1 cellular context compared by ENCODE assay signal in genomic region chr18:2302628-2303516, GRCh38.
TF ChIP-seq lines count a peak whose summit lies in the region.

No MANE protein-coding gene starts in this region.

TF ChIP-seq in K562, 482 proteins besides CTCF, POLR2A, EP300 and RAD21 (continued from another document and continues in another):
- TF ChIP-seq SAFB (IDR thresholded peaks at IDR 0.05; ENCODE audit: borderline replicate concordance, low read depth, low read length) (no peak), ZNF124 (CRISPR knock-in tag; IDR thresholded peaks at IDR 0.05) (no peak), RBM17 (IDR thresholded peaks at IDR 0.05; ENCODE audit: borderline replicate concordance, low read depth, low read length) (no peak), ZNF561 (CRISPR knock-in tag; conservative IDR thresholded peaks at IDR 0.05) (no peak), ZFP30 (CRISPR knock-in tag; IDR thresholded peaks at IDR 0.05; ENCODE audit: borderline replicate concordance) (no peak), ZFP36 (IDR thresholded peaks at IDR 0.05; ENCODE audit: low read depth, low read length, partially characterized antibody) (no peak), ZBTB1 (CRISPR knock-in tag; IDR thresholded peaks at IDR 0.05; ENCODE audit: borderline replicate concordance, low read depth) (no peak), KDM4B (IDR thresholded peaks at IDR 0.05; ENCODE audit: borderline replicate concordance in 2 of 2, low read depth in 1 of 2) (no peak), SRF (CRISPR knock-in tag; IDR thresholded peaks at IDR 0.05) (no peak), KDM1A (IDR thresholded peaks at IDR 0.05) (peak in 1 of 2 experiments; percentile 56; a peak in 1 of 4 replicates), STAT5A (IDR thresholded peaks at IDR 0.05; ENCODE audit: borderline replicate concordance, low read length) (peak; percentile 57; the same call in 1 of the 2 replicates), PRMT5 (CRISPR knock-in tag; IDR thresholded peaks at IDR 0.05) (no peak), BRD9 (IDR thresholded peaks at IDR 0.05; ENCODE audit: low read depth, partially characterized antibody) (peak; percentile 43), ARID3A (IDR thresholded peaks at IDR 0.05; ENCODE audit: borderline replicate concordance, low read depth, low read length) (peak; percentile 13; the same call in 1 of the 2 replicates), TCF3 (CRISPR knock-in tag; IDR thresholded peaks at IDR 0.05) (peak; percentile 77), CBX2 (IDR thresholded peaks at IDR 0.05; ENCODE audit: insufficient read depth, low read length, poor library complexity, severe bottlenecking) (no peak), ATF7 (IDR thresholded peaks at IDR 0.05) (peak; percentile 81), SRSF9 (IDR thresholded peaks at IDR 0.05; ENCODE audit: borderline replicate concordance, low read depth, low read length) (no peak), FOXA3 (CRISPR knock-in tag; conservative IDR thresholded peaks at IDR 0.05 in 1 of 2, IDR thresholded peaks at IDR 0.05 in 1 of 2) (peak in 1 of 2 experiments; percentile 40; a peak in 2 of 4 replicates), KAT8 (IDR thresholded peaks at IDR 0.05; ENCODE audit: low read depth) (no peak), ZBTB40 (IDR thresholded peaks at IDR 0.05) (no peak), ZBTB40 (CRISPR knock-in tag; IDR thresholded peaks at IDR 0.05) (no peak), FOXP1 (CRISPR knock-in tag; IDR thresholded peaks at IDR 0.05) (no peak), NCOA1 (IDR thresholded peaks at IDR 0.05; ENCODE audit: low read depth) (peak; percentile 90), DDX20 (tag; IDR thresholded peaks at IDR 0.05; ENCODE audit: low read depth) (no peak), EGR1 (conservative IDR thresholded peaks at IDR 0.05) (no peak), C11orf30 (IDR thresholded peaks at IDR 0.05; ENCODE audit: low read depth) (peak; percentile 81), HIVEP1 (CRISPR knock-in tag; IDR thresholded peaks at IDR 0.05) (no peak)
- TF ChIP-seq, protein P1, sequence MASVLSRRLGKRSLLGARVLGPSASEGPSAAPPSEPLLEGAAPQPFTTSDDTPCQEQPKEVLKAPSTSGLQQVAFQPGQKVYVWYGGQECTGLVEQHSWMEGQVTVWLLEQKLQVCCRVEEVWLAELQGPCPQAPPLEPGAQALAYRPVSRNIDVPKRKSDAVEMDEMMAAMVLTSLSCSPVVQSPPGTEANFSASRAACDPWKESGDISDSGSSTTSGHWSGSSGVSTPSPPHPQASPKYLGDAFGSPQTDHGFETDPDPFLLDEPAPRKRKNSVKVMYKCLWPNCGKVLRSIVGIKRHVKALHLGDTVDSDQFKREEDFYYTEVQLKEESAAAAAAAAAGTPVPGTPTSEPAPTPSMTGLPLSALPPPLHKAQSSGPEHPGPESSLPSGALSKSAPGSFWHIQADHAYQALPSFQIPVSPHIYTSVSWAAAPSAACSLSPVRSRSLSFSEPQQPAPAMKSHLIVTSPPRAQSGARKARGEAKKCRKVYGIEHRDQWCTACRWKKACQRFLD (CRISPR knock-in tag; IDR thresholded peaks at IDR 0.05) = no peak; the same call in none of the 2 replicates
- TF ChIP-seq, protein P2, sequence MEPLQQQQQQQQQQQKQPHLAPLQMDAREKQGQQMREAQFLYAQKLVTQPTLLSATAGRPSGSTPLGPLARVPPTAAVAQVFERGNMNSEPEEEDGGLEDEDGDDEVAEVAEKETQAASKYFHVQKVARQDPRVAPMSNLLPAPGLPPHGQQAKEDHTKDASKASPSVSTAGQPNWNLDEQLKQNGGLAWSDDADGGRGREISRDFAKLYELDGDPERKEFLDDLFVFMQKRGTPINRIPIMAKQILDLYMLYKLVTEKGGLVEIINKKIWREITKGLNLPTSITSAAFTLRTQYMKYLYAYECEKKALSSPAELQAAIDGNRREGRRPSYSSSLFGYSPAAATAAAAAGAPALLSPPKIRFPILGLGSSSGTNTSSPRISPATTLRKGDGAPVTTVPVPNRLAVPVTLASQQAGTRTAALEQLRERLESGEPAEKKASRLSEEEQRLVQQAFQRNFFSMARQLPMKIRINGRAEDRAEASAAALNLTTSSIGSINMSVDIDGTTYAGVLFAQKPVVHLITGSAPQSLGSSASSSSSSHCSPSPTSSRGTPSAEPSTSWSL (CRISPR knock-in tag; IDR thresholded peaks at IDR 0.05; ENCODE audit: borderline replicate concordance) = no peak
- TF ChIP-seq, protein P3, sequence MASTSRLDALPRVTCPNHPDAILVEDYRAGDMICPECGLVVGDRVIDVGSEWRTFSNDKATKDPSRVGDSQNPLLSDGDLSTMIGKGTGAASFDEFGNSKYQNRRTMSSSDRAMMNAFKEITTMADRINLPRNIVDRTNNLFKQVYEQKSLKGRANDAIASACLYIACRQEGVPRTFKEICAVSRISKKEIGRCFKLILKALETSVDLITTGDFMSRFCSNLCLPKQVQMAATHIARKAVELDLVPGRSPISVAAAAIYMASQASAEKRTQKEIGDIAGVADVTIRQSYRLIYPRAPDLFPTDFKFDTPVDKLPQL (IDR thresholded peaks at IDR 0.05; ENCODE audit: extremely low read depth, insufficient read length) = no peak
- TF ChIP-seq, protein P4, sequence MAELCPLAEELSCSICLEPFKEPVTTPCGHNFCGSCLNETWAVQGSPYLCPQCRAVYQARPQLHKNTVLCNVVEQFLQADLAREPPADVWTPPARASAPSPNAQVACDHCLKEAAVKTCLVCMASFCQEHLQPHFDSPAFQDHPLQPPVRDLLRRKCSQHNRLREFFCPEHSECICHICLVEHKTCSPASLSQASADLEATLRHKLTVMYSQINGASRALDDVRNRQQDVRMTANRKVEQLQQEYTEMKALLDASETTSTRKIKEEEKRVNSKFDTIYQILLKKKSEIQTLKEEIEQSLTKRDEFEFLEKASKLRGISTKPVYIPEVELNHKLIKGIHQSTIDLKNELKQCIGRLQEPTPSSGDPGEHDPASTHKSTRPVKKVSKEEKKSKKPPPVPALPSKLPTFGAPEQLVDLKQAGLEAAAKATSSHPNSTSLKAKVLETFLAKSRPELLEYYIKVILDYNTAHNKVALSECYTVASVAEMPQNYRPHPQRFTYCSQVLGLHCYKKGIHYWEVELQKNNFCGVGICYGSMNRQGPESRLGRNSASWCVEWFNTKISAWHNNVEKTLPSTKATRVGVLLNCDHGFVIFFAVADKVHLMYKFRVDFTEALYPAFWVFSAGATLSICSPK (IDR thresholded peaks at IDR 0.05; ENCODE audit: borderline replicate concordance) = no peak
- TF ChIP-seq, protein P5, sequence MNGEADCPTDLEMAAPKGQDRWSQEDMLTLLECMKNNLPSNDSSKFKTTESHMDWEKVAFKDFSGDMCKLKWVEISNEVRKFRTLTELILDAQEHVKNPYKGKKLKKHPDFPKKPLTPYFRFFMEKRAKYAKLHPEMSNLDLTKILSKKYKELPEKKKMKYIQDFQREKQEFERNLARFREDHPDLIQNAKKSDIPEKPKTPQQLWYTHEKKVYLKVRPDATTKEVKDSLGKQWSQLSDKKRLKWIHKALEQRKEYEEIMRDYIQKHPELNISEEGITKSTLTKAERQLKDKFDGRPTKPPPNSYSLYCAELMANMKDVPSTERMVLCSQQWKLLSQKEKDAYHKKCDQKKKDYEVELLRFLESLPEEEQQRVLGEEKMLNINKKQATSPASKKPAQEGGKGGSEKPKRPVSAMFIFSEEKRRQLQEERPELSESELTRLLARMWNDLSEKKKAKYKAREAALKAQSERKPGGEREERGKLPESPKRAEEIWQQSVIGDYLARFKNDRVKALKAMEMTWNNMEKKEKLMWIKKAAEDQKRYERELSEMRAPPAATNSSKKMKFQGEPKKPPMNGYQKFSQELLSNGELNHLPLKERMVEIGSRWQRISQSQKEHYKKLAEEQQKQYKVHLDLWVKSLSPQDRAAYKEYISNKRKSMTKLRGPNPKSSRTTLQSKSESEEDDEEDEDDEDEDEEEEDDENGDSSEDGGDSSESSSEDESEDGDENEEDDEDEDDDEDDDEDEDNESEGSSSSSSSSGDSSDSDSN (IDR thresholded peaks at IDR 0.05; ENCODE audit: borderline replicate concordance in 1 of 2, low read depth in 2 of 2, low read length in 2 of 2) = no peak
- TF ChIP-seq, protein P6, sequence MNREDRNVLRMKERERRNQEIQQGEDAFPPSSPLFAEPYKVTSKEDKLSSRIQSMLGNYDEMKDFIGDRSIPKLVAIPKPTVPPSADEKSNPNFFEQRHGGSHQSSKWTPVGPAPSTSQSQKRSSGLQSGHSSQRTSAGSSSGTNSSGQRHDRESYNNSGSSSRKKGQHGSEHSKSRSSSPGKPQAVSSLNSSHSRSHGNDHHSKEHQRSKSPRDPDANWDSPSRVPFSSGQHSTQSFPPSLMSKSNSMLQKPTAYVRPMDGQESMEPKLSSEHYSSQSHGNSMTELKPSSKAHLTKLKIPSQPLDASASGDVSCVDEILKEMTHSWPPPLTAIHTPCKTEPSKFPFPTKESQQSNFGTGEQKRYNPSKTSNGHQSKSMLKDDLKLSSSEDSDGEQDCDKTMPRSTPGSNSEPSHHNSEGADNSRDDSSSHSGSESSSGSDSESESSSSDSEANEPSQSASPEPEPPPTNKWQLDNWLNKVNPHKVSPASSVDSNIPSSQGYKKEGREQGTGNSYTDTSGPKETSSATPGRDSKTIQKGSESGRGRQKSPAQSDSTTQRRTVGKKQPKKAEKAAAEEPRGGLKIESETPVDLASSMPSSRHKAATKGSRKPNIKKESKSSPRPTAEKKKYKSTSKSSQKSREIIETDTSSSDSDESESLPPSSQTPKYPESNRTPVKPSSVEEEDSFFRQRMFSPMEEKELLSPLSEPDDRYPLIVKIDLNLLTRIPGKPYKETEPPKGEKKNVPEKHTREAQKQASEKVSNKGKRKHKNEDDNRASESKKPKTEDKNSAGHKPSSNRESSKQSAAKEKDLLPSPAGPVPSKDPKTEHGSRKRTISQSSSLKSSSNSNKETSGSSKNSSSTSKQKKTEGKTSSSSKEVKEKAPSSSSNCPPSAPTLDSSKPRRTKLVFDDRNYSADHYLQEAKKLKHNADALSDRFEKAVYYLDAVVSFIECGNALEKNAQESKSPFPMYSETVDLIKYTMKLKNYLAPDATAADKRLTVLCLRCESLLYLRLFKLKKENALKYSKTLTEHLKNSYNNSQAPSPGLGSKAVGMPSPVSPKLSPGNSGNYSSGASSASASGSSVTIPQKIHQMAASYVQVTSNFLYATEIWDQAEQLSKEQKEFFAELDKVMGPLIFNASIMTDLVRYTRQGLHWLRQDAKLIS (CRISPR knock-in tag; IDR thresholded peaks at IDR 0.05) = 0 out of 2 replicates have a peak, but pooled peaks have one; percentile 1
